Comparison of ENCODE assay signal across 32 cellular contexts in the genomic region with DNA sequence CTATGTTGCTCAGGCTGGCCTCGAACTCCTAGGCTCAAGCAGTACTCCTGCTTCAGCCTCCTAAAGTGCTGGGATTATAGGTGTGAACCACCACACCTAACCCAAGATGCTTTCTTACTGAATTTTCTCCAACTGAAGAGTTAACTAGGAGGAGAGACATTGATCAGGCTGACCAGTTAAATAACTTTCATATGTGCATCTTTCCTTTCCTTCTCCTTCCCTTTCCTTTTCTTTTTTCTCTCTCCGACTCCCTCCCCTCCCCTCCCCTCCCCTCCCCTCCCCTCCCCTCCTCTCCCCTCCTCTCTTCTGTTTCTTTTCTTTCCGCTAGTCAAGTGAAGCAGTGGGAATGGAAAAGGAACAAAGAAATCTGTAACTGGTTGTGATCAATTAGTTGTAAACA. TPM values are rescaled to one million over a fixed set of nuclear protein-coding genes. Genes with fewer than 3 reads are reported as not detected.
"Had no signal": no experiment of that assay in that cellular context is flagged by ENCODE, and none has a peak within 500 bp of the region (broad histone marks: within the 10 kb centered on the region; RNA-seq: fewer than 3 reads in every experiment).

No MANE protein-coding gene starts in this region.

- H3K9me3 ChIP-seq: colonic mucosa, gastroesophageal sphincter, heart left ventricle, mucosa of descending colon, neutrophil, pancreas, thoracic aorta, tibial nerve, upper lobe of left lung had no signal

- H3K4me3 ChIP-seq: colonic mucosa, gastroesophageal sphincter, heart left ventricle, hepatocyte, lung, mucosa of descending colon, pancreas, smooth muscle cell, thoracic aorta, tibial nerve, upper lobe of left lung had no signal

- H3K4me2 ChIP-seq: hepatocyte, smooth muscle cell had no signal

- H3K9me3 Mint-ChIP-seq: dendritic cell treated with granulocyte-macrophage colony-stimulating factor and Interleukin-4, amounts not matched to agents 40 ng/mL and 50 ng/mL, for 4 days; endodermal cell; mesothelial cell of epicardium; naive B cell; natural killer cell treated with Interleukin-12 subunit alpha and Interleukin-12 subunit beta and Interleukin-15 and Interleukin-18, amount 100 ng/mL, for 72 hours; neural crest cell had no signal

- H2AFZ ChIP-seq: hepatocyte had no signal

- DNase-seq: colonic mucosa; effector CD8-positive, alpha-beta T cell; endodermal cell; foreskin keratinocyte; heart left ventricle; kidney; mesenchymal stem cell; mucosa of descending colon; naive B cell; stimulated activated CD4-positive, alpha-beta T cell treated with anti-CD3 and anti-CD28 coated beads, Interleukin-12 subunit alpha, Interleukin-12 subunit beta, amount 100 ng/mL, for 4 hours; stimulated activated CD4-positive, alpha-beta T cell treated with anti-CD3 and anti-CD28 coated beads, Interleukin-1b, Interleukin-23, amount 100 ng/mL, for 48 hours; stimulated activated CD4-positive, alpha-beta T cell treated with anti-CD3 and anti-CD28 coated beads, Interleukin-4, amount 100 ng/mL, for 1 hour; stimulated activated CD8-positive, alpha-beta memory T cell treated with anti-CD3 and anti-CD28 coated beads, Interleukin-4, amount 100 ng/mL, for 48 hours; stimulated activated naive CD4-positive, alpha-beta T cell treated with Interleukin-2 at 50 U/mL for 16 hours; upper lobe of left lung had no signal

- H3K4me1 Mint-ChIP-seq: endodermal cell, mesothelial cell of epicardium, neural crest cell had no signal

- ATAC-seq: esophagus mucosa; foreskin keratinocyte; gastroesophageal sphincter; heart left ventricle; left lobe of liver; mucosa of descending colon; natural killer cell treated with Interleukin-12 subunit alpha and Interleukin-12 subunit beta and Interleukin-15 and Interleukin-18, amount 100 ng/mL, for 72 hours; pancreas; sciatic nerve had no signal

- FAIRE-seq: kidney, pancreas, urothelium cell line had no signal

- H3K27ac ChIP-seq: colonic mucosa, epithelial cell of prostate, foreskin keratinocyte, gastroesophageal sphincter, heart left ventricle, hepatocyte, neutrophil, pancreas, thoracic aorta, tibial nerve, upper lobe of left lung had no signal

- H3K4me1 ChIP-seq: colonic mucosa, gastroesophageal sphincter, pancreas, tibial nerve had no signal

- H3K27ac Mint-ChIP-seq: dendritic cell treated with granulocyte-macrophage colony-stimulating factor and Interleukin-4, amounts not matched to agents 40 ng/mL and 50 ng/mL, for 4 days; endodermal cell; mesothelial cell of epicardium; natural killer cell treated with Interleukin-12 subunit alpha and Interleukin-12 subunit beta and Interleukin-15 and Interleukin-18, amount 100 ng/mL, for 72 hours had no signal

- H3K4me3 Mint-ChIP-seq: dendritic cell treated with granulocyte-macrophage colony-stimulating factor and Interleukin-4, amounts not matched to agents 40 ng/mL and 50 ng/mL, for 4 days; endodermal cell; mesothelial cell of epicardium; naive B cell; natural killer cell treated with Interleukin-12 subunit alpha and Interleukin-12 subunit beta and Interleukin-15 and Interleukin-18, amount 100 ng/mL, for 72 hours; neural crest cell had no signal

- H3K27me3 Mint-ChIP-seq: dendritic cell treated with granulocyte-macrophage colony-stimulating factor and Interleukin-4, amounts not matched to agents 40 ng/mL and 50 ng/mL, for 4 days; naive B cell; natural killer cell treated with Interleukin-12 subunit alpha and Interleukin-12 subunit beta and Interleukin-15 and Interleukin-18, amount 100 ng/mL, for 72 hours had no signal

- H3K27me3 ChIP-seq: colonic mucosa, foreskin keratinocyte, gastroesophageal sphincter, heart left ventricle, hepatocyte, neutrophil, pancreas, tibial nerve, upper lobe of left lung had no signal

RNA-seq across cellular contexts. Expression of a gene that starts 51.5 kb away (rescaled TPM):
- total RNA-seq: foreskin keratinocyte, hepatocyte had no signal
